24 cellular contexts compared by ENCODE assay signal in the genomic region with DNA sequence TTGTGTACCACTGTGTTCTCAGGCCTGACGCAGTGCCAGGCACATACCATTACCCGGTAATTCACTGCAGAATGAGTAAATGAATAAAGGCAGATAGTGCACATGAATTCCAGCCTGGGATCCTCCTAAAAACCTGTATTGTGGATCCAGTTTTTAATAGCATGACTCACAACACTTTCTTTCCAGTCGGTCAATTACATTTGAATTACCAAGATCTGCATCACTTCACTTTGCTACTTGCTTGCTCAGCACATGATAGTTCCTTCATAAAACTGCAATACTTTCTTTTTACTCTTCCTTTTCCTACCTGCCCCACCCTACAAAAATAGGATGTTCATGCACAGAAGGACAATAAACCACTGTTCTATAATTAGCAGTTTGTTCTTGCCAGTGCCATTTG.
A peak's percentile ranks its signal among the peaks of the same experiment; 100 is the strongest.
DNase-seq lines count a peak whose midpoint lies in the region; ATAC-seq, FAIRE-seq and TF ChIP-seq lines count a peak whose summit lies in the region.
"Had no signal": no experiment of that assay in that cellular context is flagged by ENCODE, and none has a peak within 500 bp of the region (broad histone marks: within the 10 kb centered on the region; RNA-seq: fewer than 3 reads in every experiment).

No MANE protein-coding gene starts in this region.

- peak; percentile 90 for FAIRE-seq in keratinocyte (lab: Jason Lieb, UNC)
- FAIRE-seq: kidney had no signal

- H3K9ac ChIP-seq in keratinocyte (ENCODE audit: control insufficient read depth, extremely low read depth, insufficient read depth, low read length) = no peak overlapping the region

- H3K27me3 ChIP-seq in heart right ventricle = no peaks in the 10 kb centered on the region
- H3K27me3 ChIP-seq in keratinocyte (ENCODE audit: control insufficient read depth, extremely low read depth, insufficient read depth, low read length) = no peaks in the 10 kb centered on the region
- no peaks in the 10 kb centered on the region for H3K27me3 ChIP-seq in thyroid gland
- H3K27me3 ChIP-seq in brain microvascular endothelial cell (replicated peaks) = no peaks in the 10 kb centered on the region

- peaks cover under 1% of the 10 kb centered on the region for H3K9me3 Mint-ChIP-seq in activated CD4-positive, alpha-beta T cell treated with anti-CD3 and anti-CD28 coated beads for 36 hours (ENCODE audit: low read depth)
- H3K9me3 Mint-ChIP-seq: T-helper 1 cell treated with Interleukin-12 subunit alpha and Interleukin-12 subunit beta and Interleukin-4 antibody, amounts not matched to agents 30 μg/mL and 1 μg/mL, for 36 hours had no signal

- POLR2A ChIA-PET in activated CD4-positive, alpha-beta T cell treated with anti-CD3 and anti-CD28 coated beads for 36 hours (lab: Charles Lee) = no interaction called here

- DNase-seq in heart right ventricle (no peak), left cardiac atrium (no peak), astrocyte of the hippocampus (ENCODE audit: low read depth, low spot score) (peak; percentile 19), keratinocyte (ENCODE audit: low read depth, low spot score) (no peak), thyroid gland (no peak), germinal center (ENCODE audit: low spot score) (no peak), brain microvascular endothelial cell (no peak)
- no peak for DNase-seq in activated CD4-positive, alpha-beta T cell treated with anti-CD3 and anti-CD28 coated beads for 36 hours
- DNase-seq: activated CD4-positive, alpha-beta T cell treated with anti-CD3 and anti-CD28 coated beads, Interleukin-2, amount 50 U/mL, for 48 hours; activated naive CD4-positive, alpha-beta T cell treated with Interleukin-2 at 50 U/mL for 16 hours; activated T-cell treated with anti-CD3 and anti-CD28 coated beads, Interleukin-2, amount 50 U/mL, for 1 hour; amygdala; CD4-positive, CD25-positive, alpha-beta regulatory T cell; cerebellar nuclear complex; DMS79; effector CD8-positive, alpha-beta T cell; hippocampal formation; KBM-7; kidney; NCI-H2029; NCI-H446; retina; SIG-M5 had no signal

- ATAC-seq in heart right ventricle (peak in 3 of 8 donors; percentile 7 to 15 (median 12)), left cardiac atrium (no peak)
- ATAC-seq in activated CD4-positive, alpha-beta T cell treated with anti-CD3 and anti-CD28 coated beads for 36 hours = no peak

- dilution Hi-C loops in keratinocyte (cut with MboI; ENCODE audit: extremely low pct_ligation_motif_present, low sequenced_read_pairs) = no loop called here

- intact Hi-C loops in heart right ventricle (cut with DNase I) = loop anchor here in 2 of 10 donors (5.0 to 10.0 kb wide), 2 partner anchors 52 to 60 kb away; no protein-coding TSS in a partner anchor
- intact Hi-C loops in left cardiac atrium (cut with DNase I) = no loop called here
- intact Hi-C loops in thyroid gland (cut with DNase I) = no loop called here
- intact Hi-C loops in activated CD4-positive, alpha-beta T cell treated with anti-CD3 and anti-CD28 coated beads for 36 hours (cut with DNase I, micrococcal nuclease) = no loop called here

- H3K9me3 ChIP-seq in heart right ventricle (no peaks in the 10 kb centered on the region), keratinocyte (ENCODE audit: control insufficient read depth, low read depth, low read length) (no peaks in the 10 kb centered on the region), thyroid gland (no peaks in the 10 kb centered on the region)

- H3K27ac Mint-ChIP-seq in activated CD4-positive, alpha-beta T cell treated with anti-CD3 and anti-CD28 coated beads for 36 hours = no peak overlapping the region
- H3K27ac Mint-ChIP-seq: CD4-positive, CD25-positive, alpha-beta regulatory T cell; T-helper 1 cell treated with Interleukin-12 subunit alpha and Interleukin-12 subunit beta and Interleukin-4 antibody, amounts not matched to agents 30 μg/mL and 1 μg/mL, for 36 hours had no signal

- TF ChIP-seq POLR2A in thyroid gland (IDR thresholded peaks at IDR 0.05) = no peak

- in situ Hi-C loops in brain microvascular endothelial cell (cut with HindIII; ENCODE audit: low pct_ligation_motif_present, low sequenced_read_pairs) = no loop called here

- H3K4me3 ChIP-seq in heart right ventricle = no peak overlapping the region
- H3K4me3 ChIP-seq in keratinocyte (ENCODE audit: control insufficient read depth in 2 of 3, extremely low read depth in 1 of 3, insufficient read depth in 2 of 3, low read depth in 1 of 3, low read length in 3 of 3) = no peak overlapping the region
- H3K4me3 ChIP-seq in thyroid gland (replicated peaks in 1 of 3) = no peak overlapping the region
- no peak overlapping the region for H3K4me3 ChIP-seq in brain microvascular endothelial cell (ENCODE audit: low read depth, low read length)

- H3K9me1 ChIP-seq in keratinocyte (ENCODE audit: control insufficient read depth, extremely low read depth, insufficient read depth, low read length) = peaks cover 4% of the 10 kb centered on the region

- H3K4me3 Mint-ChIP-seq in activated CD4-positive, alpha-beta T cell treated with anti-CD3 and anti-CD28 coated beads for 36 hours = no peak overlapping the region
- H3K4me3 Mint-ChIP-seq: CD4-positive, CD25-positive, alpha-beta regulatory T cell; T-helper 1 cell treated with Interleukin-12 subunit alpha and Interleukin-12 subunit beta and Interleukin-4 antibody, amounts not matched to agents 30 μg/mL and 1 μg/mL, for 36 hours had no signal

- TF ChIP-seq CTCF in heart right ventricle (IDR thresholded peaks at IDR 0.05) (no peak), keratinocyte (optimal IDR thresholded peaks at IDR 0.05 in 1 of 3, IDR thresholded peaks at IDR 0.05 in 1 of 3, conservative IDR thresholded peaks at IDR 0.05 in 1 of 3; ENCODE audit: extremely low read depth in 1 of 3, insufficient read depth in 2 of 3, low read length in 3 of 3) (no peak), thyroid gland (IDR thresholded peaks at IDR 0.05) (no peak), brain microvascular endothelial cell (IDR thresholded peaks at IDR 0.05; ENCODE audit: low read depth, low read length, missing control alignments) (no peak)

- H3K36me3 ChIP-seq in heart right ventricle = no peaks in the 10 kb centered on the region
- H3K36me3 ChIP-seq in keratinocyte (ENCODE audit: control insufficient read depth in 2 of 2, extremely low read depth in 1 of 2, insufficient read depth in 2 of 2, low read length in 2 of 2) = no peaks in the 10 kb centered on the region
- H3K36me3 ChIP-seq in thyroid gland = no peaks in the 10 kb centered on the region
- H3K36me3 ChIP-seq in brain microvascular endothelial cell (replicated peaks) = no peaks in the 10 kb centered on the region

- H3K27me3 Mint-ChIP-seq in activated CD4-positive, alpha-beta T cell treated with anti-CD3 and anti-CD28 coated beads for 36 hours = peaks cover 2% of the 10 kb centered on the region

- no peaks in the 10 kb centered on the region for H3K36me3 Mint-ChIP-seq in activated CD4-positive, alpha-beta T cell treated with anti-CD3 and anti-CD28 coated beads for 36 hours (ENCODE audit: low read depth)
- H3K36me3 Mint-ChIP-seq: CD4-positive, CD25-positive, alpha-beta regulatory T cell had no signal

- H3K27ac ChIP-seq in heart right ventricle (peak overlapping the region; percentile 14 to 83 (median 76)), keratinocyte (ENCODE audit: control insufficient read depth, insufficient read depth, low read length) (no peak overlapping the region), thyroid gland (peak overlapping the region; percentile 7 to 84 (median 58)), brain microvascular endothelial cell (no peak overlapping the region)

- H3K4me2 ChIP-seq in keratinocyte (ENCODE audit: control insufficient read depth, extremely low read depth, insufficient read depth, low read depth, low read length) = peak overlapping the region; percentile 22

- peaks cover 19 to 84% (median 69%) of the 10 kb centered on the region in 9 donors for H3K4me1 ChIP-seq in heart right ventricle
- peaks cover 29% of the 10 kb centered on the region for H3K4me1 ChIP-seq in keratinocyte (ENCODE audit: control insufficient read depth, extremely low read depth, insufficient read depth, low read length)
- H3K4me1 ChIP-seq in thyroid gland = peaks cover 43 to 45% of the 10 kb centered on the region in 2 donors

- H3K79me2 ChIP-seq in keratinocyte (ENCODE audit: control insufficient read depth, insufficient read depth, low read length) = no peaks in the 10 kb centered on the region

- H4K20me1 ChIP-seq in keratinocyte (ENCODE audit: control insufficient read depth, extremely low read depth, insufficient read depth, low read length) = peaks cover 4% of the 10 kb centered on the region

- CTCF ChIA-PET in activated CD4-positive, alpha-beta T cell treated with anti-CD3 and anti-CD28 coated beads for 36 hours (lab: Charles Lee) = no interaction called here

- 33 to 39% methylated on average over 3 of the region's 3 CpGs for WGBS in heart right ventricle, 2 donors
- WGBS in thyroid gland, 2 donors = 55 to 57% methylated on average over 3 of the region's 3 CpGs

- H2AFZ ChIP-seq in keratinocyte (ENCODE audit: control insufficient read depth, low read length) = no peak overlapping the region

- H3K4me1 Mint-ChIP-seq in activated CD4-positive, alpha-beta T cell treated with anti-CD3 and anti-CD28 coated beads for 36 hours = no peaks in the 10 kb centered on the region
- H3K4me1 Mint-ChIP-seq: CD4-positive, CD25-positive, alpha-beta regulatory T cell had no signal

Comparison
In these comparisons a context has a peak if more than half of its experiments do, and no peak if none do; other contexts are left out.
1. H3K27ac ChIP-seq: peak in heart right ventricle (10 of 10) and thyroid gland (3 of 3); none in keratinocyte (single experiment) and brain microvascular endothelial cell (single experiment).